In genomic region chr2:48529189-48529588, GRCh38 we compare ENCODE assay signal across 10 cellular contexts. TPM values are rescaled to one million over a fixed set of nuclear protein-coding genes. Genes with fewer than 3 reads are reported as not detected.
DNase-seq lines count a peak whose midpoint lies in the region; ATAC-seq and TF ChIP-seq lines count a peak whose summit lies in the region.
"Had no signal": no experiment of that assay in that cellular context is flagged by ENCODE, and none has a peak within 500 bp of the region (broad histone marks: within the 10 kb centered on the region; RNA-seq: fewer than 3 reads in every experiment).

No MANE protein-coding gene starts in this region.

- peak; percentile 51 for TF ChIP-seq EP300 in stomach (IDR thresholded peaks at IDR 0.05)

- H3K9me3 ChIP-seq in right cardiac atrium (ENCODE audit: control insufficient read depth, low read length) (no peaks in the 10 kb centered on the region), stomach (no peaks in the 10 kb centered on the region)

- H3K27ac ChIP-seq in right cardiac atrium (ENCODE audit: low read length): peak overlapping the region; percentile 44
- H3K27ac ChIP-seq in stomach: peak overlapping the region in 4 of 5 donors; percentile 80 to 95 (median 87)

- TF ChIP-seq CTCF in stomach (IDR thresholded peaks at IDR 0.05): no peak

- no peak for TF ChIP-seq POLR2A in stomach (IDR thresholded peaks at IDR 0.05)

- DNase-seq in NCI-H526 (lab: John Stamatoyannopoulos, UW): peak; percentile 8 to 41
- DNase-seq in NCI-H526 treated with DMSO at 0.1 percent for 48 hours (lab: John Stamatoyannopoulos, UW): no peak
- DNase-seq in NCI-H524 (lab: John Stamatoyannopoulos, UW): peak; percentile 70 to 84
- no peak for DNase-seq in right cardiac atrium
- no peak for DNase-seq in stomach
- DNase-seq in SW480 (ENCODE audit: low spot score): no peak
- DNase-seq in HPDE6-E6E7 (ENCODE audit: extremely low spot score): no peak
- DNase-seq: AML-193, SIG-M5 had no signal

- H3K27me3 ChIP-seq in right cardiac atrium (ENCODE audit: control insufficient read depth, insufficient read depth) (no peaks in the 10 kb centered on the region), stomach (peaks cover 0 to 14% (median 6%) of the 10 kb centered on the region in 3 donors)

- intact Hi-C loops in right cardiac atrium (cut with DNase I): no loop called here
- intact Hi-C loops in stomach (cut with DNase I; ENCODE audit: low total_unique reads): no loop called here

- H3K4me3 ChIP-seq in right cardiac atrium (ENCODE audit: low read length) (peak overlapping the region; percentile 86), stomach (peak overlapping the region; percentile 61 to 88 (median 75))

- H3K4me1 ChIP-seq in right cardiac atrium (ENCODE audit: control insufficient read depth, insufficient read depth, low read length) (peaks cover 14% of the 10 kb centered on the region), stomach (peaks cover 14 to 61% (median 40%) of the 10 kb centered on the region in 4 donors)

- H3K36me3 ChIP-seq in stomach: no peaks in the 10 kb centered on the region

- ATAC-seq in right cardiac atrium (no peak), HG03460 (IDR thresholded peaks at IDR 0.05; ENCODE audit: unreplicated experiment) (no peak)

- WGBS in right cardiac atrium: 26% methylated on average over 7 of the region's 7 CpGs
- WGBS in stomach, 5 donors: 33 to 57% (median 39%) methylated on average over 7 of the region's 7 CpGs

RNA-seq across cellular contexts. Expression of gene STON1, which starts 0.8 kb away (rescaled TPM):
- total RNA-seq in right cardiac atrium (10 to 100 TPM in 3 of 4 donors, 1 to 10 TPM in 1; 8.8 to 18.0 (median 13.1) TPM), stomach (100 to 1,000 TPM in 1 of 5 donors, 10 to 100 TPM in 4; 12.7 to 116 (median 41.4) TPM)
- polyA plus RNA-seq in right cardiac atrium (5.9 TPM), stomach (1 to 10 TPM; 5.5 to 6.9 (median 5.7) TPM)

Comparison
In these comparisons a context has a peak if more than half of its experiments do, and no peak if none do; other contexts are left out.
1. DNase-seq: peak in NCI-H526 (2 of 2) and NCI-H524 (2 of 2); none in NCI-H526 treated with DMSO at 0.1 percent for 48 hours (single experiment), right cardiac atrium (0 of 3), stomach (single experiment), SW480 (single experiment) and HPDE6-E6E7 (single experiment).